In the genomic region with DNA sequence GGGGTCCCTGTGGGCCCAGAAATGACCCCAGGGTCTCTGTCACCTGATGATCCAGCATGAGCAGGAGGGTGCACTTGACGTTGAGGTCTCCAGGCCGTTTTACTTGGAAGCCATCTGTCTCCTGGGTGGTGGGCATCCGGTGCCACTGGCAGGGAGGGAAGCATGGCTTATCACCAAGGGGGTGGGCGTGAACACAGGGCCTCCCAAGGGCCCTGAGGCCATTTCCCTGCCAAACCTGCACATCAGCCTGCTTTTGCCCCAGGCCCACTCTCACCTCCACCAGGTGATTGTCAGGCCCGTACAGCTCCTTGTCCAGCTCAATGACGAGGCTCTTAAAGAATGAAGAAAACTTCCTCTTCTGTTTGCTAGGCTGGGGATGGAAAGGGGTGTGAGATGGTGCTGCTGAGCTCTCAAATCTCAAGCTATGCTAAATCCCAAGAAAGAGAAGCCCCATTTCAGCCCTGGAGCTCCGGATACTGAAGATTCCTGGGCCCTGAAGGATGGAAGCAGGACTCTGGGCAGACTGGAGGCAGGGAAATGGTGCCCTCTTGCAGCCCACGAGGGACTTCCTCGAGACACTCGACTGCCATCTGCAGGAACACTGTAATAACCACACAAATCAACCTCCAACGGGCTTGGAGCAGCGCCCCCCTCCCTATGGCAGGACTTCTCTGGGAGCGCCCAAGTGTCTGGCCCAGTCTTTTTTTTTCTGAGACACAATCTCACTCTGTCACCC, we compare ENCODE assay signal across 8 cellular contexts. TPM values are rescaled to one million over a fixed set of nuclear protein-coding genes. Genes with fewer than 3 reads are reported as not detected.
A peak's percentile ranks its signal among the peaks of the same experiment; 100 is the strongest.
DNase-seq lines count a peak whose midpoint lies in the region; ATAC-seq and TF ChIP-seq lines count a peak whose summit lies in the region.

No MANE protein-coding gene starts in this region.

- H3K9me3 ChIP-seq in heart left ventricle (no peaks in the 10 kb centered on the region), right atrium auricular region (no peaks in the 10 kb centered on the region), vagina (no peaks in the 10 kb centered on the region)

- no peaks in the 10 kb centered on the region for H3K27me3 Mint-ChIP-seq in effector memory CD8-positive, alpha-beta T cell

- TF ChIP-seq POLR2A in heart left ventricle (IDR thresholded peaks at IDR 0.05) (no peak), vagina (IDR thresholded peaks at IDR 0.05) (no peak)

- no peaks in the 10 kb centered on the region for H3K27me3 ChIP-seq in heart left ventricle
- no peaks in the 10 kb centered on the region for H3K27me3 ChIP-seq in right atrium auricular region
- no peaks in the 10 kb centered on the region for H3K27me3 ChIP-seq in vagina

- H3K4me3 Mint-ChIP-seq in effector memory CD8-positive, alpha-beta T cell, result no peak overlapping the region

- H3K4me1 ChIP-seq in heart left ventricle (peaks cover 10 to 44% (median 27%) of the 10 kb centered on the region in 12 donors), right atrium auricular region (peaks cover 0 to 43% of the 10 kb centered on the region in 2 donors), vagina (peaks cover 43% of the 10 kb centered on the region)

- DNase-seq in heart left ventricle (peak in 1 of 5 donors; percentile 47), right atrium auricular region (ENCODE audit: low spot score) (no peak), NCI-H526 (lab: John Stamatoyannopoulos, UW) (peak; percentile 77 to 82), myocyte (ENCODE audit: low read depth) (peak; percentile 86), vagina (ENCODE audit: extremely low spot score in 2 of 2) (no peak)
- DNase-seq in activated CD4-positive, alpha-beta T cell treated with anti-CD3 and anti-CD28 coated beads, Interleukin-2, amount 50 U/mL, for 48 hours, result peak; percentile 64 to 75
- peak; percentile 54 to 63 (median 59) for DNase-seq in effector memory CD8-positive, alpha-beta T cell

- intact Hi-C loops in heart left ventricle (cut with DNase I) (no loop called here), vagina (cut with DNase I) (no loop called here)

- H3K36me3 ChIP-seq in heart left ventricle (peaks cover 0 to 80% (median 79%) of the 10 kb centered on the region in 9 donors), right atrium auricular region (peaks cover 76% of the 10 kb centered on the region), vagina (peaks cover 0 to 79% of the 10 kb centered on the region in 2 donors)

- peaks cover 35 to 48% of the 10 kb centered on the region in 2 donors for H3K4me1 Mint-ChIP-seq in effector memory CD8-positive, alpha-beta T cell (ENCODE audit: low read depth in 2 of 2)

- H3K36me3 Mint-ChIP-seq in effector memory CD8-positive, alpha-beta T cell (ENCODE audit: insufficient read depth), result peaks cover 78% of the 10 kb centered on the region

- ATAC-seq in heart left ventricle, result peak in 1 of 4 donors; percentile 21
- ATAC-seq in HG03139 (IDR thresholded peaks at IDR 0.05; ENCODE audit: unreplicated experiment), result peak; percentile 53
- ATAC-seq in effector memory CD8-positive, alpha-beta T cell (replicated peaks), result peak; percentile 91

- H3K27ac ChIP-seq in heart left ventricle (peak overlapping the region in 1 of 12 donors; percentile 24), right atrium auricular region (peak overlapping the region in 1 of 2 donors; percentile 17), vagina (peak overlapping the region; percentile 24)

- no peak overlapping the region for H3K4me3 ChIP-seq in heart left ventricle
- no peak overlapping the region for H3K4me3 ChIP-seq in right atrium auricular region
- H3K4me3 ChIP-seq in vagina, result no peak overlapping the region

- 41 to 50% (median 47%) methylated on average over 13 of the region's 13 CpGs for WGBS in heart left ventricle, 4 donors

- peak overlapping the region; percentile 20 to 65 for H3K27ac Mint-ChIP-seq in effector memory CD8-positive, alpha-beta T cell

- H3K9me3 Mint-ChIP-seq in effector memory CD8-positive, alpha-beta T cell, result no peaks in the 10 kb centered on the region

- TF ChIP-seq CTCF in heart left ventricle (IDR thresholded peaks at IDR 0.05) (peak in 11 of 12 donors; percentile 14 to 66 (median 37)), right atrium auricular region (IDR thresholded peaks at IDR 0.05) (peak in 1 of 2 donors; percentile 55), vagina (IDR thresholded peaks at IDR 0.05) (peak in 1 of 3 experiments; percentile 4)

RNA-seq across cellular contexts. Expression of a gene that starts 7.1 kb away (rescaled TPM):
- total RNA-seq in heart left ventricle (10 to 100 TPM; 22.1 to 46.5 (median 25.7) TPM), right atrium auricular region (10 to 100 TPM; 24.3 to 58.0 TPM), myocyte (27.9 and 49.9 TPM in 2 replicates), vagina (44.7 TPM)
- 10 to 100 TPM; 12.5 to 44.6 TPM for polyA plus RNA-seq in heart left ventricle
- polyA plus RNA-seq in myocyte (2012), result 32.9 TPM

RNA-seq across cellular contexts. Expression of a gene that starts 7.4 kb away (rescaled TPM):
- total RNA-seq in heart left ventricle, result 100 to 1,000 TPM in 7 of 9 donors, 10 to 100 TPM in 2; 64.7 to 143 (median 113) TPM
- polyA plus RNA-seq in heart left ventricle, result 100 to 1,000 TPM; 164 to 189 TPM
- total RNA-seq in right atrium auricular region, result 100 to 1,000 TPM in 1 of 2 donors, 10 to 100 TPM in 1; 59.3 to 105 TPM
- total RNA-seq in myocyte, result 36.8 and 50.2 TPM in 2 replicates
- polyA plus RNA-seq in myocyte (2012), result 161 TPM
- 92.3 TPM for total RNA-seq in vagina

RNA-seq across cellular contexts. Expression of a gene that starts 7.9 kb away (rescaled TPM):
- total RNA-seq in heart left ventricle (10 to 100 TPM; 11.3 to 40.9 (median 24.1) TPM), right atrium auricular region (10 to 100 TPM; 30.4 to 51.3 TPM), myocyte (28.5 and 28.8 TPM in 2 replicates), vagina (146 TPM)
- 10 to 100 TPM; 16.5 to 26.9 TPM for polyA plus RNA-seq in heart left ventricle
- polyA plus RNA-seq in myocyte (2012), result 31.2 TPM

RNA-seq across cellular contexts. Expression of a gene that starts 38.9 kb away (rescaled TPM):
- total RNA-seq in heart left ventricle, result not detected
- not detected for polyA plus RNA-seq in heart left ventricle
- not detected for total RNA-seq in right atrium auricular region
- not detected in 2 replicates for total RNA-seq in myocyte
- polyA plus RNA-seq in myocyte (2012), result not detected
- not detected for total RNA-seq in vagina

RNA-seq across cellular contexts. Expression of a gene that starts 47.1 kb away (rescaled TPM):
- total RNA-seq in heart left ventricle (not detected), right atrium auricular region (not detected), myocyte (not detected in 2 replicates), vagina (not detected)
- not detected for polyA plus RNA-seq in heart left ventricle
- polyA plus RNA-seq in myocyte (2012), result not detected

Comparison
In these comparisons a context has a peak if more than half of its experiments do, and no peak if none do; other contexts are left out.
1. DNase-seq: peak in NCI-H526 (2 of 2), activated CD4-positive, alpha-beta T cell treated with anti-CD3 and anti-CD28 coated beads, Interleukin-2, amount 50 U/mL, for 48 hours (2 of 2), effector memory CD8-positive, alpha-beta T cell (3 of 3) and myocyte (single experiment); none in right atrium auricular region (single experiment) and vagina (0 of 2).